In genomic region chr16:81369888-81370504, GRCh38 we compare ENCODE assay signal across 15 cellular contexts.
"Had no signal": no experiment of that assay in that cellular context is flagged by ENCODE, and none has a peak within 500 bp of the region (broad histone marks: within the 10 kb centered on the region; RNA-seq: fewer than 3 reads in every experiment).

No MANE protein-coding gene starts in this region.

- DNase-seq: activated CD4-positive, alpha-beta memory T cell treated with anti-CD3 and anti-CD28 coated beads for 36 hours; activated CD4-positive, CD25-positive, alpha-beta regulatory T cell treated with anti-CD3 and anti-CD28 coated beads, Interleukin-2, amount 50 U/mL, for 72 hours; activated CD8-positive, alpha-beta memory T cell treated with anti-CD3 and anti-CD28 coated beads, Interleukin-2, amount 50 U/mL, for 4 hours; activated naive CD4-positive, alpha-beta T cell treated with Interleukin-2 at 50 U/mL for 16 hours; activated T-cell treated with anti-CD3 and anti-CD28 coated beads, Interleukin-2, amount 50 U/mL, for 72 hours; foreskin melanocyte; heart left ventricle; islet precursor cell; mammary epithelial cell; mucosa of descending colon; stimulated activated CD4-positive, alpha-beta T cell treated with anti-CD3 and anti-CD28 coated beads, Interleukin-4, amount 100 ng/mL, for 1 hour; stimulated activated CD8-positive, alpha-beta memory T cell treated with anti-CD3 and anti-CD28 coated beads, Interleukin-4, amount 100 ng/mL, for 48 hours; thyroid gland had no signal

- H3K27ac Mint-ChIP-seq: activated CD4-positive, alpha-beta memory T cell treated with anti-CD3 and anti-CD28 coated beads for 36 hours; activated T-cell treated with anti-CD3 and anti-CD28 coated beads, Interleukin-2, amount 50 U/mL, for 72 hours; natural killer cell treated with Interleukin-12 subunit alpha and Interleukin-12 subunit beta and Interleukin-15 and Interleukin-18, amount 100 ng/mL, for 72 hours had no signal

- H3K27ac ChIP-seq: thyroid gland had no signal

- H3K4me3 ChIP-seq: heart left ventricle, mucosa of descending colon, thyroid gland had no signal

- H3K27me3 ChIP-seq: heart left ventricle, thyroid gland had no signal

- H3K4me3 Mint-ChIP-seq: activated CD4-positive, alpha-beta memory T cell treated with anti-CD3 and anti-CD28 coated beads for 36 hours; activated T-cell treated with anti-CD3 and anti-CD28 coated beads, Interleukin-2, amount 50 U/mL, for 72 hours; natural killer cell treated with Interleukin-12 subunit alpha and Interleukin-12 subunit beta and Interleukin-15 and Interleukin-18, amount 100 ng/mL, for 72 hours had no signal

- H3K9me3 Mint-ChIP-seq: activated CD4-positive, alpha-beta memory T cell treated with anti-CD3 and anti-CD28 coated beads for 36 hours; activated T-cell treated with anti-CD3 and anti-CD28 coated beads, Interleukin-2, amount 50 U/mL, for 72 hours; natural killer cell treated with Interleukin-12 subunit alpha and Interleukin-12 subunit beta and Interleukin-15 and Interleukin-18, amount 100 ng/mL, for 72 hours had no signal

- ATAC-seq: activated T-cell treated with anti-CD3 and anti-CD28 coated beads, Interleukin-2, amount 50 U/mL, for 72 hours; heart left ventricle; left lobe of liver; mucosa of descending colon had no signal

- H3K9me3 ChIP-seq: heart left ventricle, mucosa of descending colon, thyroid gland had no signal

- H3K27me3 Mint-ChIP-seq: activated CD4-positive, alpha-beta memory T cell treated with anti-CD3 and anti-CD28 coated beads for 36 hours; natural killer cell treated with Interleukin-12 subunit alpha and Interleukin-12 subunit beta and Interleukin-15 and Interleukin-18, amount 100 ng/mL, for 72 hours had no signal

- H3K4me1 ChIP-seq: thyroid gland had no signal
